18 cellular contexts compared by ENCODE assay signal in the genomic region with DNA sequence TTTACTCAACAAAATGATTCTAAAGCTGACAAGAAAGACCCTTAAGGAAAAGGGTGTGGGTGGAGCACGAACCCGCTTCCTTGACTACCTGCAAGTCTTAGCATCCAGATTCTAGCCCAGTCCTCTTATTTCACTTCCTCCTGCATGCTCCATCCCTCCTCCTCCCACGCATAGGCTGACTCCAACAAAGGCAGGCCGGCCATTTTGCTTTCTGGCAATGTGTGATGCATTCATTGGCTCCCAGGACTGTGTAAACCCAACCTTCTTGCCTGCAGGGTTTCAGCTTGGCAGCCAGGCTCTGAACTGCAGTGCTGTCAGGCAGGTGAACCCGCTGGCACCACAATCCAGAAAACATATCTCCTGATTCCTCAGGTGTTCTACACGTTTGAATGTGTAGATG. TPM values are rescaled to one million over a fixed set of nuclear protein-coding genes. Genes with fewer than 3 reads are reported as not detected.
"Had no signal": no experiment of that assay in that cellular context is flagged by ENCODE, and none has a peak within 500 bp of the region (broad histone marks: within the 10 kb centered on the region; RNA-seq: fewer than 3 reads in every experiment).

No MANE protein-coding gene starts in this region.

- H3K4me3 Mint-ChIP-seq: central memory CD8-positive, alpha-beta T cell; effector memory CD8-positive, alpha-beta T cell; memory B cell; nephron had no signal

- H3K27ac ChIP-seq: body of pancreas, left lung, testis, upper lobe of right lung had no signal

- H3K4me1 Mint-ChIP-seq: central memory CD8-positive, alpha-beta T cell; memory B cell had no signal

- DNase-seq: activated effector memory CD4-positive, alpha-beta T cell treated with Interleukin-2 at 50 U/mL for 16 hours; activated T-cell treated with anti-CD3 and anti-CD28 coated beads, Interleukin-2, amount 50 U/mL, for 1 hour; amniotic stem cell; body of pancreas; effector memory CD8-positive, alpha-beta T cell; left lung; stimulated activated CD4-positive, alpha-beta T cell treated with anti-CD3 and anti-CD28 coated beads, Interleukin-12 subunit alpha, Interleukin-12 subunit beta, amount 100 ng/mL, for 4 hours; stimulated activated CD4-positive, alpha-beta T cell treated with anti-CD3 and anti-CD28 coated beads, Interleukin-2, amount 100 ng/mL, for 48 hours; stimulated activated CD8-positive, alpha-beta memory T cell treated with anti-CD3 and anti-CD28 coated beads, Interleukin-4, amount 100 ng/mL, for 48 hours; stimulated activated naive CD8-positive, alpha-beta T cell treated with anti-CD3 and anti-CD28 coated beads, Interleukin-15, Interleukin-2, amounts not matched to agents 100 U/mL and 50 U/mL, for 24 hours; T-helper 2 cell; testis; upper lobe of right lung had no signal

- ATAC-seq: activated CD4-positive, CD25-positive, alpha-beta regulatory T cell treated with anti-CD3 and anti-CD28 coated beads, Interleukin-2, amount 50 U/mL, for 24 hours; activated naive CD4-positive, alpha-beta T cell treated with anti-CD3 and anti-CD28 coated beads, Interleukin-2, amount 50 U/mL, for 72 hours; body of pancreas; effector memory CD8-positive, alpha-beta T cell; left lung; stimulated activated naive CD8-positive, alpha-beta T cell treated with anti-CD3 and anti-CD28 coated beads, Interleukin-15, Interleukin-2, amounts not matched to agents 100 U/mL and 50 U/mL, for 24 hours; upper lobe of right lung had no signal

- H3K9me3 ChIP-seq: body of pancreas, left lung, testis, upper lobe of right lung had no signal

- H3K36me3 Mint-ChIP-seq: activated naive CD4-positive, alpha-beta T cell treated with anti-CD3 and anti-CD28 coated beads, Interleukin-2, amount 50 U/mL, for 72 hours; memory B cell had no signal

- H3K36me3 ChIP-seq: left lung, upper lobe of right lung had no signal

- H3K27ac Mint-ChIP-seq: activated naive CD4-positive, alpha-beta T cell treated with anti-CD3 and anti-CD28 coated beads, Interleukin-2, amount 50 U/mL, for 72 hours; effector memory CD8-positive, alpha-beta T cell; memory B cell; nephron had no signal

- H3K4me3 ChIP-seq: body of pancreas, left lung, testis, upper lobe of right lung had no signal

- H3K9me3 Mint-ChIP-seq: activated naive CD4-positive, alpha-beta T cell treated with anti-CD3 and anti-CD28 coated beads, Interleukin-2, amount 50 U/mL, for 72 hours; central memory CD8-positive, alpha-beta T cell; effector memory CD8-positive, alpha-beta T cell; memory B cell; nephron had no signal

- H3K27me3 ChIP-seq: body of pancreas, testis, upper lobe of right lung had no signal

- H3K4me1 ChIP-seq: body of pancreas, left lung, upper lobe of right lung had no signal

RNA-seq across cellular contexts. Expression of gene RTL9, which starts 39.3 kb away (rescaled TPM):
- total RNA-seq: body of pancreas, upper lobe of right lung had no signal
